In the genomic region with DNA sequence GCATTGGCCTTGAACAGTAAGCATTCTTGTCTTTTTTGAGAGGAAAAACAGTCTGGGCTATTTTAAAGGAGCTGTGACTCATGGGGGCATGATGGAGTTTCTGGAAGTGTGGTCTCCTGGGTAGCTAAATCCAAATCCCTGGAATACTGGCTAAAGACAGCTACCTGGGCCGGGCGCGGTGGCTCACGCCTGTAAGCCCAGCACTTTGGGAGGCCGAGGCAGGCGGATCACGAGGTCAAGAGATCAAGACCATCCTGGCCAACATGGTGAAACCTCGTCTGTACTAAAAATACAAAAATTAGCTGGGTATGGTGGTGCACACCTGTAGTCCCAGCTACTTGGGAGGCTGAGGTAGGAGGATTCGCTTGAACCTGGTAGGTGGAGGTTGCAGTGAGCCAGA, we compare ENCODE assay signal across 4 cellular contexts. TPM values are rescaled to one million over a fixed set of nuclear protein-coding genes. Genes with fewer than 3 reads are reported as not detected.
"Had no signal": no experiment of that assay in that cellular context is flagged by ENCODE, and none has a peak within 500 bp of the region (broad histone marks: within the 10 kb centered on the region; RNA-seq: fewer than 3 reads in every experiment).

No MANE protein-coding gene starts in this region.

RNA-seq across cellular contexts. Expression of a gene that starts 8.3 kb away (rescaled TPM):
- total RNA-seq: endothelial cell of umbilical vein, fibroblast of lung, foreskin keratinocyte had no signal
- polyA plus RNA-seq: endothelial cell of umbilical vein, foreskin keratinocyte, neural cell had no signal
